Comparison of ENCODE assay signal across 27 cellular contexts in the genomic region with DNA sequence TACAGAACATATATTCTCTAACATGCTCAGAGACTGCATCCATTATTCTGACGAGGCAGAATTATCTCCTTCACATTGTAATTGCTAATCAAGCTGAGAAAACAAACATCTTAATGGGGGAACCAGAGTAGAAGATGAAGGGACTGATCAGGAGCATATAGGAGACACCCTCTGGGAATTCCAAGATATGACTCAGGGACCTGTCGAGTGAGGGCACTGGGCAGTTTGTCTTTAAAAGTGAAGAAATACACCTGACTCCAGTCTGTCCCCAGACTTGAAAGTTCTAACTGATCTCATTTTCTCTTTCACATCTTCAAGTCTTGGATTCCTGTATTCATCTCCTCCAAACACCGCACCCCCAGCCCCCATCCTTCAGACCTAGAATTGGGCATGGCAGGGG.
"Had no signal": no experiment of that assay in that cellular context is flagged by ENCODE, and none has a peak within 500 bp of the region (broad histone marks: within the 10 kb centered on the region; RNA-seq: fewer than 3 reads in every experiment).

No MANE protein-coding gene starts in this region.

- H3K9me3 ChIP-seq: suprapubic skin had no signal

- H3K4me2 ChIP-seq: neural progenitor cell, smooth muscle cell had no signal

- ATAC-seq: left lobe of liver; naive thymus-derived CD4-positive, alpha-beta T cell; right lobe of liver; stimulated activated naive CD8-positive, alpha-beta T cell treated with anti-CD3 and anti-CD28 coated beads, Interleukin-15, amount 100 ng/mL, for 72 hours had no signal

- H3K4me1 ChIP-seq: neural progenitor cell, right lobe of liver, suprapubic skin, transverse colon, vagina had no signal

- H3K36me3 ChIP-seq: esophagus squamous epithelium, neural progenitor cell, right lobe of liver, suprapubic skin, transverse colon, vagina had no signal

- H3K9ac ChIP-seq: neural progenitor cell, parathyroid adenoma had no signal

- DNase-seq: dermis blood vessel endothelial cell; effector memory CD4-positive, alpha-beta T cell; erythroblast; esophagus squamous epithelium; foreskin melanocyte; glutamatergic neuron; hypothalamus; mesendoderm; midbrain; naive thymus-derived CD4-positive, alpha-beta T cell; right lobe of liver; stimulated activated CD4-positive, alpha-beta T cell treated with anti-CD3 and anti-CD28 coated beads, Interleukin-12 subunit alpha, Interleukin-12 subunit beta, amount 100 ng/mL, for 4 hours; stimulated activated CD4-positive, alpha-beta T cell treated with anti-CD3 and anti-CD28 coated beads, Interleukin-1b, Interleukin-23, amount 100 ng/mL, for 48 hours; stimulated activated CD4-positive, alpha-beta T cell treated with anti-CD3 and anti-CD28 coated beads, Interleukin-4, amount 100 ng/mL, for 1 hour; stimulated activated CD8-positive, alpha-beta memory T cell treated with anti-CD3 and anti-CD28 coated beads, Interleukin-4, amount 100 ng/mL, for 48 hours; stimulated activated naive CD4-positive, alpha-beta T cell; stimulated activated naive CD8-positive, alpha-beta T cell treated with anti-CD3 and anti-CD28 coated beads, Interleukin-15, amount 100 ng/mL, for 72 hours; transverse colon had no signal

- H3K4me3 ChIP-seq: coronary artery, esophagus squamous epithelium, neural progenitor cell, right lobe of liver, smooth muscle cell, suprapubic skin, transverse colon, vagina had no signal

- H3K79me2 ChIP-seq: parathyroid adenoma had no signal

- H3K27me3 ChIP-seq: esophagus squamous epithelium, neural progenitor cell, right lobe of liver, suprapubic skin, transverse colon, vagina had no signal

- H3K27ac ChIP-seq: coronary artery, esophagus squamous epithelium, neural progenitor cell, right lobe of liver, suprapubic skin, transverse colon, vagina had no signal

- FAIRE-seq: endothelial cell of umbilical vein, keratinocyte had no signal

- H2AFZ ChIP-seq: neural progenitor cell, parathyroid adenoma had no signal
